10 cellular contexts compared by ENCODE assay signal in the genomic region with DNA sequence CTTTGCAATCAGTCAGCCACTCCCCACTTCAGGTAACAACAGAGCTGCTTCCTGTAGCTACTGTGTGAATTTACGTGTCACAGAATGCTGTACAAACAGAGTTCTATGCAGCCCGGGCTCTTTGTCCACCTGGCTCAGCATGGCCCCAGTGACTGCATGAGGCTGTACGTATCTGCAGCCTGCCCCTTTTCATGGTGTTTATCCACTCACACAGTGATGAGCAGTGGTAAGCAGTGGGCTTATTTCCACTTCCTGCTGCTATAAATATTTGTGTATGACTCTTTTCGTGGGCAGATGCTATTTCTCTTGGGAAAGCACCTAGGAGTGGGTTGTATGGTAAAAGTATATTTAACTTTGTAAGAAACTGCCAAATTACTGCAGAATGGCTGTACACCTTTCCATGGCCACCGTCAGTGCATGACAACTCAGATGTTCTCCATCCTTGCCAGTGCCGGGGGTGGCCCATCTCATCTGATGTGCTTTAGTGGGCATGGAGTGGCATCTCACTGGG. TPM values are rescaled to one million over a fixed set of nuclear protein-coding genes. Genes with fewer than 3 reads are reported as not detected.
DNase-seq lines count a peak whose midpoint lies in the region; ATAC-seq and TF ChIP-seq lines count a peak whose summit lies in the region.
"Had no signal": no experiment of that assay in that cellular context is flagged by ENCODE, and none has a peak within 500 bp of the region (broad histone marks: within the 10 kb centered on the region; RNA-seq: fewer than 3 reads in every experiment).

No MANE protein-coding gene starts in this region.

- peaks cover 4% of the 10 kb centered on the region for H3K36me3 Mint-ChIP-seq in activated CD4-positive, alpha-beta memory T cell treated with anti-CD3 and anti-CD28 coated beads for 36 hours
- no peaks in the 10 kb centered on the region for H3K36me3 Mint-ChIP-seq in activated CD4-positive, alpha-beta memory T cell treated with anti-CD3 and anti-CD28 coated beads, Interleukin-2, amount 10 ng/mL, durations not matched to agents 7 days and 5 days (ENCODE audit: low read depth)
- H3K36me3 Mint-ChIP-seq in effector memory CD8-positive, alpha-beta T cell (ENCODE audit: insufficient read depth) = no peaks in the 10 kb centered on the region

- H3K27ac ChIP-seq in psoas muscle = no peak overlapping the region
- H3K27ac ChIP-seq: C4-2B had no signal

- 59 to 66% (median 61%) methylated on average over 6 of the region's 6 CpGs for WGBS in psoas muscle, 3 donors

- H3K27me3 Mint-ChIP-seq in activated CD4-positive, alpha-beta memory T cell treated with anti-CD3 and anti-CD28 coated beads for 36 hours = no peaks in the 10 kb centered on the region
- H3K27me3 Mint-ChIP-seq in activated CD4-positive, alpha-beta memory T cell treated with anti-CD3 and anti-CD28 coated beads, Interleukin-2, amount 10 ng/mL, durations not matched to agents 7 days and 5 days = peaks cover 8% of the 10 kb centered on the region
- H3K27me3 Mint-ChIP-seq in effector memory CD8-positive, alpha-beta T cell = peaks cover 0 to 23% of the 10 kb centered on the region in 2 donors

- intact Hi-C loops in activated CD4-positive, alpha-beta memory T cell treated with anti-CD3 and anti-CD28 coated beads for 36 hours (cut with micrococcal nuclease) = loop anchor here (1.0 kb wide), 1 partner anchor 40 kb away; no protein-coding TSS in a partner anchor
- intact Hi-C loops in psoas muscle (cut with DNase I) = no loop called here

- peak; percentile 83 for ATAC-seq in effector memory CD8-positive, alpha-beta T cell (replicated peaks)
- no peak for ATAC-seq in psoas muscle

- POLR2A ChIA-PET in activated CD4-positive, alpha-beta memory T cell treated with anti-CD3 and anti-CD28 coated beads for 36 hours (lab: Charles Lee) = no interaction called here
- POLR2A ChIA-PET in activated CD4-positive, alpha-beta memory T cell treated with anti-CD3 and anti-CD28 coated beads, Interleukin-2, amount 10 ng/mL, durations not matched to agents 7 days and 5 days (lab: Charles Lee) = no interaction called here

- H3K36me3 ChIP-seq in psoas muscle (ENCODE audit: insufficient read depth in 1 of 2, low read depth in 1 of 2) = no peaks in the 10 kb centered on the region
- H3K36me3 ChIP-seq: Peyer's patch had no signal

- peaks cover 33% of the 10 kb centered on the region for H3K4me1 Mint-ChIP-seq in activated CD4-positive, alpha-beta memory T cell treated with anti-CD3 and anti-CD28 coated beads for 36 hours (ENCODE audit: low read depth)
- H3K4me1 Mint-ChIP-seq in activated CD4-positive, alpha-beta memory T cell treated with anti-CD3 and anti-CD28 coated beads, Interleukin-2, amount 10 ng/mL, durations not matched to agents 7 days and 5 days = peaks cover 17% of the 10 kb centered on the region
- H3K4me1 Mint-ChIP-seq in effector memory CD8-positive, alpha-beta T cell (ENCODE audit: low read depth in 2 of 2) = peaks cover 13 to 15% of the 10 kb centered on the region in 2 donors

- no peak for TF ChIP-seq CTCF in psoas muscle (IDR thresholded peaks at IDR 0.05)

- CTCF ChIA-PET in activated CD4-positive, alpha-beta memory T cell treated with anti-CD3 and anti-CD28 coated beads for 36 hours (lab: Charles Lee) = no interaction called here
- CTCF ChIA-PET in activated CD4-positive, alpha-beta memory T cell treated with anti-CD3 and anti-CD28 coated beads, Interleukin-2, amount 10 ng/mL, durations not matched to agents 7 days and 5 days (lab: Charles Lee) = interaction anchor here (1.6 kb wide), 1 partner anchor 45 kb away, joined by 5 read pairs; no protein-coding TSS in a partner anchor

- H3K9me3 Mint-ChIP-seq in activated CD4-positive, alpha-beta memory T cell treated with anti-CD3 and anti-CD28 coated beads for 36 hours = peaks cover 12% of the 10 kb centered on the region
- H3K9me3 Mint-ChIP-seq in activated CD4-positive, alpha-beta memory T cell treated with anti-CD3 and anti-CD28 coated beads, Interleukin-2, amount 10 ng/mL, durations not matched to agents 7 days and 5 days = peaks cover 7% of the 10 kb centered on the region
- H3K9me3 Mint-ChIP-seq in effector memory CD8-positive, alpha-beta T cell = no peaks in the 10 kb centered on the region

- H3K4me3 ChIP-seq in psoas muscle = no peak overlapping the region
- H3K4me3 ChIP-seq: Peyer's patch had no signal

- H3K27ac Mint-ChIP-seq in activated CD4-positive, alpha-beta memory T cell treated with anti-CD3 and anti-CD28 coated beads for 36 hours = peak overlapping the region; percentile 64
- no peak overlapping the region for H3K27ac Mint-ChIP-seq in activated CD4-positive, alpha-beta memory T cell treated with anti-CD3 and anti-CD28 coated beads, Interleukin-2, amount 10 ng/mL, durations not matched to agents 7 days and 5 days
- H3K27ac Mint-ChIP-seq in effector memory CD8-positive, alpha-beta T cell = peak overlapping the region; percentile 62 to 64

- H3K9me3 ChIP-seq in psoas muscle = no peaks in the 10 kb centered on the region
- H3K9me3 ChIP-seq: Peyer's patch had no signal

- peaks cover 0 to 2% (median 0%) of the 10 kb centered on the region in 3 donors for H3K27me3 ChIP-seq in psoas muscle (ENCODE audit: insufficient read depth in 3 of 3, low read length in 2 of 3)
- H3K27me3 ChIP-seq: Peyer's patch had no signal

- no peaks in the 10 kb centered on the region for H3K4me1 ChIP-seq in psoas muscle

- peak; percentile 55 for DNase-seq in activated CD4-positive, alpha-beta memory T cell treated with anti-CD3 and anti-CD28 coated beads for 36 hours
- no peak for DNase-seq in activated CD4-positive, alpha-beta memory T cell treated with anti-CD3 and anti-CD28 coated beads, Interleukin-2, amount 10 ng/mL, durations not matched to agents 7 days and 5 days
- DNase-seq in RPMI8226 (peak; percentile 18), psoas muscle (no peak), hepatic stellate cell (ENCODE audit: low spot score) (no peak), Kasumi-1 (lab: John Stamatoyannopoulos, UW) (no peak)
- DNase-seq in effector memory CD8-positive, alpha-beta T cell = no peak
- DNase-seq in stimulated activated CD8-positive, alpha-beta memory T cell treated with anti-CD3 and anti-CD28 coated beads, Interleukin-4, amount 100 ng/mL, for 4 hours (ENCODE audit: low read depth in 2 of 2, low spot score in 1 of 2) = peak; percentile 31 to 45

- peak overlapping the region; percentile 3 for H3K4me3 Mint-ChIP-seq in activated CD4-positive, alpha-beta memory T cell treated with anti-CD3 and anti-CD28 coated beads for 36 hours
- no peak overlapping the region for H3K4me3 Mint-ChIP-seq in activated CD4-positive, alpha-beta memory T cell treated with anti-CD3 and anti-CD28 coated beads, Interleukin-2, amount 10 ng/mL, durations not matched to agents 7 days and 5 days
- peak overlapping the region; percentile 47 to 54 for H3K4me3 Mint-ChIP-seq in effector memory CD8-positive, alpha-beta T cell

RNA-seq across cellular contexts. Expression of a gene that starts 43.3 kb away (rescaled TPM):
- under 1 TPM in 1 of 2 experiments, not detected in 1; 0.14 TPM for total RNA-seq in activated CD4-positive, alpha-beta memory T cell treated with anti-CD3 and anti-CD28 coated beads for 36 hours
- total RNA-seq in activated CD4-positive, alpha-beta memory T cell treated with anti-CD3 and anti-CD28 coated beads, Interleukin-2, amount 10 ng/mL, durations not matched to agents 7 days and 5 days = not detected
- total RNA-seq in psoas muscle = under 1 TPM in 1 of 4 donors, not detected in 3; 0.27 TPM
- polyA plus RNA-seq in psoas muscle = under 1 TPM; 0.09 to 0.17 (median 0.12) TPM

Comparison
In these comparisons a context has a peak if more than half of its experiments do, and no peak if none do; other contexts are left out.
1. DNase-seq: peak in activated CD4-positive, alpha-beta memory T cell treated with anti-CD3 and anti-CD28 coated beads for 36 hours (single experiment), RPMI8226 (single experiment) and stimulated activated CD8-positive, alpha-beta memory T cell treated with anti-CD3 and anti-CD28 coated beads, Interleukin-4, amount 100 ng/mL, for 4 hours (2 of 2); none in activated CD4-positive, alpha-beta memory T cell treated with anti-CD3 and anti-CD28 coated beads, Interleukin-2, amount 10 ng/mL, durations not matched to agents 7 days and 5 days (single experiment), effector memory CD8-positive, alpha-beta T cell (0 of 3), psoas muscle (0 of 2), hepatic stellate cell (single experiment) and Kasumi-1 (0 of 2).